1 cellular context compared by ENCODE assay signal in the genomic region with DNA sequence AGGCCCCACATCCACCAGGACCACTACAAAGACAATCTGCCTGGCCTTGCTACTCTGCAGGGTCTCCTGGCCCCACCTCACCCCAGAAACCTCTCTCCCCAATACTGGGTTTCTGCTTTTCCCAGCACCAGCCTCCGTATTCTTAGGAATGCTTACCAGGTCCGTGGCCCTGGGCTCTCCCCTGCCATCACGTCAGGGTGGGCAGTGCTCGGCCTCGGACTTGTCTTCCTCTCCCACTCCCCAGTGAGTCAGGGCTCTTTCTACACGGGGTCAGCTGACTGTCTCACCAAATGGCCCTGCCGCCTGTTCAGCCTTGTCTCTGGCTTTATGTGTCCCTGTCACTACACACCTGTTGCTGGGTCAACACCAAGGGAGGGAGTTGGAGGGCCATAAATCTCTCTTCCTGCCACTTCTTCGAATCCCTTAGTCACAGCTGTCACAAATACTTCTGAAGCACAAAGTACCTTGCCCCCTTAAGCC.
A peak's percentile ranks its signal among the peaks of the same experiment; 100 is the strongest.
TF ChIP-seq lines count a peak whose summit lies in the region.

No MANE protein-coding gene starts in this region.

TF ChIP-seq in HepG2, 621 proteins besides CTCF, POLR2A, EP300 and RAD21:
- no peak for TF ChIP-seq ZNF335 (CRISPR knock-in tag; IDR thresholded peaks at IDR 0.05)
- 0 out of 2 replicates have a peak, but pooled peaks have one; percentile 26 for TF ChIP-seq HES4 (CRISPR knock-in tag; IDR thresholded peaks at IDR 0.05; ENCODE audit: borderline replicate concordance)
- TF ChIP-seq MBD4 (IDR thresholded peaks at IDR 0.05; ENCODE audit: borderline replicate concordance, low read length), result no peak
- no peak for TF ChIP-seq ZNF850 (CRISPR knock-in tag; conservative IDR thresholded peaks at IDR 0.05)
- 0 out of 2 replicates have a peak, but pooled peaks have one; percentile 14 for TF ChIP-seq ZNF768 (CRISPR knock-in tag; IDR thresholded peaks at IDR 0.05)
- no peak for TF ChIP-seq AKAP8 (CRISPR knock-in tag; IDR thresholded peaks at IDR 0.05)
- TF ChIP-seq NCOR1 (IDR thresholded peaks at IDR 0.05; ENCODE audit: borderline replicate concordance, low read length), result no peak
- TF ChIP-seq ATM (IDR thresholded peaks at IDR 0.05; ENCODE audit: borderline replicate concordance), result no peak
- TF ChIP-seq, protein P1, sequence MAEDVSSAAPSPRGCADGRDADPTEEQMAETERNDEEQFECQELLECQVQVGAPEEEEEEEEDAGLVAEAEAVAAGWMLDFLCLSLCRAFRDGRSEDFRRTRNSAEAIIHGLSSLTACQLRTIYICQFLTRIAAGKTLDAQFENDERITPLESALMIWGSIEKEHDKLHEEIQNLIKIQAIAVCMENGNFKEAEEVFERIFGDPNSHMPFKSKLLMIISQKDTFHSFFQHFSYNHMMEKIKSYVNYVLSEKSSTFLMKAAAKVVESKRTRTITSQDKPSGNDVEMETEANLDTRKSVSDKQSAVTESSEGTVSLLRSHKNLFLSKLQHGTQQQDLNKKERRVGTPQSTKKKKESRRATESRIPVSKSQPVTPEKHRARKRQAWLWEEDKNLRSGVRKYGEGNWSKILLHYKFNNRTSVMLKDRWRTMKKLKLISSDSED (CRISPR knock-in tag; IDR thresholded peaks at IDR 0.05), result no peak
- TF ChIP-seq SAP130 (CRISPR knock-in tag; IDR thresholded peaks at IDR 0.05; ENCODE audit: low read depth), result peak; percentile 4; the same call in 1 of the 2 replicates
- TF ChIP-seq, protein P2, sequence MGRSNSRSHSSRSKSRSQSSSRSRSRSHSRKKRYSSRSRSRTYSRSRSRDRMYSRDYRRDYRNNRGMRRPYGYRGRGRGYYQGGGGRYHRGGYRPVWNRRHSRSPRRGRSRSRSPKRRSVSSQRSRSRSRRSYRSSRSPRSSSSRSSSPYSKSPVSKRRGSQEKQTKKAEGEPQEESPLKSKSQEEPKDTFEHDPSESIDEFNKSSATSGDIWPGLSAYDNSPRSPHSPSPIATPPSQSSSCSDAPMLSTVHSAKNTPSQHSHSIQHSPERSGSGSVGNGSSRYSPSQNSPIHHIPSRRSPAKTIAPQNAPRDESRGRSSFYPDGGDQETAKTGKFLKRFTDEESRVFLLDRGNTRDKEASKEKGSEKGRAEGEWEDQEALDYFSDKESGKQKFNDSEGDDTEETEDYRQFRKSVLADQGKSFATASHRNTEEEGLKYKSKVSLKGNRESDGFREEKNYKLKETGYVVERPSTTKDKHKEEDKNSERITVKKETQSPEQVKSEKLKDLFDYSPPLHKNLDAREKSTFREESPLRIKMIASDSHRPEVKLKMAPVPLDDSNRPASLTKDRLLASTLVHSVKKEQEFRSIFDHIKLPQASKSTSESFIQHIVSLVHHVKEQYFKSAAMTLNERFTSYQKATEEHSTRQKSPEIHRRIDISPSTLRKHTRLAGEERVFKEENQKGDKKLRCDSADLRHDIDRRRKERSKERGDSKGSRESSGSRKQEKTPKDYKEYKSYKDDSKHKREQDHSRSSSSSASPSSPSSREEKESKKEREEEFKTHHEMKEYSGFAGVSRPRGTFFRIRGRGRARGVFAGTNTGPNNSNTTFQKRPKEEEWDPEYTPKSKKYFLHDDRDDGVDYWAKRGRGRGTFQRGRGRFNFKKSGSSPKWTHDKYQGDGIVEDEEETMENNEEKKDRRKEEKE (IDR thresholded peaks at IDR 0.05), result no peak
